ENCODE assay signal across 25 cellular contexts in the genomic region with DNA sequence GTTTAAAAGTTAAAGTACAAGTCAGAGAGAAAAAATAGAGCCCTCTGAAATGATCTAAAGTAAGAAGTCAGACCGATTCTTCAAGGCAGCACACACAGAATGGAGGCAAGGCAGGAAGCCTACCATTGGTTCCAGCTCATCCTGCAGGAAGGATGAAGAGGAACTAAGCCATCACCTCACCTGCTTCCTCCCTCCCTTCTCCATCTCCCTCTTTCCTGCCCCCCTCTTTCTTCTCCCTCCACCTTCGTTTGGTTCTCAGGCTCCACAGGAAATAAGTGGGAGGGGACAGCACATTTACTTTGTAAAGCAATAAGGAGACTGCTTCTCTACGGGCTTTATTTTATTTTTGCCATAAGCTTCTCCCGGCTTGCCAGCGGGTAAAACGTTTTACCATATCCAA.
"Had no signal": no experiment of that assay in that cellular context is flagged by ENCODE, and none has a peak within 500 bp of the region (broad histone marks: within the 10 kb centered on the region; RNA-seq: fewer than 3 reads in every experiment).

No MANE protein-coding gene starts in this region.

- H3K27me3 ChIP-seq: cardiac muscle cell had no signal

- H3K27me3 Mint-ChIP-seq: activated CD4-positive, alpha-beta T cell treated with anti-CD3 and anti-CD28 coated beads for 36 hours; activated CD4-positive, alpha-beta T cell treated with anti-CD3 and anti-CD28 coated beads, Interleukin-2, amount 10 ng/mL, durations not matched to agents 7 days and 5 days; activated naive CD4-positive, alpha-beta T cell treated with anti-CD3 and anti-CD28 coated beads, Interleukin-2, amount 10 ng/mL, durations not matched to agents 7 days and 5 days; activated T-cell treated with anti-CD3 and anti-CD28 coated beads, Interleukin-2, amount 50 U/mL, for 24 hours had no signal

- H3K4me2 ChIP-seq: PC-9 had no signal

- H3K4me3 Mint-ChIP-seq: activated CD4-positive, alpha-beta T cell treated with anti-CD3 and anti-CD28 coated beads for 36 hours; activated CD4-positive, alpha-beta T cell treated with anti-CD3 and anti-CD28 coated beads, Interleukin-2, amount 10 ng/mL, durations not matched to agents 7 days and 5 days; activated CD8-positive, alpha-beta T cell treated with anti-CD3 and anti-CD28 coated beads, Interleukin-2, amount 10 ng/mL, durations not matched to agents 7 days and 5 days; activated naive CD4-positive, alpha-beta T cell treated with anti-CD3 and anti-CD28 coated beads, Interleukin-2, amount 10 ng/mL, durations not matched to agents 7 days and 5 days; activated naive CD8-positive, alpha-beta T cell; activated naive CD8-positive, alpha-beta T cell treated with anti-CD3 and anti-CD28 coated beads, Interleukin-2, amount 50 U/mL, for 24 hours; activated T-cell treated with anti-CD3 and anti-CD28 coated beads, Interleukin-2, amount 50 U/mL, for 24 hours; central memory CD8-positive, alpha-beta T cell had no signal

- H2AFZ ChIP-seq: PC-9 had no signal

- H3K27ac ChIP-seq: cardiac muscle cell, RWPE1, SK-N-MC had no signal

- H3K36me3 ChIP-seq: cardiac muscle cell had no signal

- DNase-seq: activated CD4-positive, alpha-beta T cell treated with anti-CD3 and anti-CD28 coated beads for 36 hours; activated CD4-positive, alpha-beta T cell treated with anti-CD3 and anti-CD28 coated beads, Interleukin-2, amount 10 ng/mL, durations not matched to agents 7 days and 5 days; activated CD4-positive, alpha-beta T cell treated with anti-CD3 and anti-CD28 coated beads, Interleukin-2, amount 50 U/mL, for 48 hours; activated CD8-positive, alpha-beta T cell treated with anti-CD3 and anti-CD28 coated beads, Interleukin-2, amount 10 ng/mL, durations not matched to agents 7 days and 5 days; activated naive CD4-positive, alpha-beta T cell treated with anti-CD3 and anti-CD28 coated beads, Interleukin-2, amount 10 ng/mL, durations not matched to agents 7 days and 5 days; activated naive CD8-positive, alpha-beta T cell treated with anti-CD3 and anti-CD28 coated beads, Interleukin-2, amount 50 U/mL, for 24 hours; activated T-cell treated with anti-CD3 and anti-CD28 coated beads, Interleukin-2, amount 50 U/mL, for 24 hours; amniotic stem cell; aorta; NCI-H1105; NCI-H1436; NCI-H1694; NCI-H1930; NCI-H345; NCI-H524 treated with DMSO at 0.1 percent for 48 hours; NCI-H748 treated with DMSO at 0.1 percent for 48 hours; NK-92 treated with Interleukin-12 subunit alpha and Interleukin-12 subunit beta, amount 100 ng/mL, for 24 hours; Right ventricle myocardium superior; T1000 had no signal

- H3K36me3 Mint-ChIP-seq: activated naive CD4-positive, alpha-beta T cell treated with anti-CD3 and anti-CD28 coated beads, Interleukin-2, amount 10 ng/mL, durations not matched to agents 7 days and 5 days; activated naive CD8-positive, alpha-beta T cell had no signal

- H3K4me3 ChIP-seq: cardiac muscle cell, PC-9, SK-N-MC had no signal

- H3K27ac Mint-ChIP-seq: activated CD4-positive, alpha-beta T cell treated with anti-CD3 and anti-CD28 coated beads for 36 hours; activated CD4-positive, alpha-beta T cell treated with anti-CD3 and anti-CD28 coated beads, Interleukin-2, amount 10 ng/mL, durations not matched to agents 7 days and 5 days; activated CD8-positive, alpha-beta T cell treated with anti-CD3 and anti-CD28 coated beads, Interleukin-2, amount 10 ng/mL, durations not matched to agents 7 days and 5 days; activated naive CD4-positive, alpha-beta T cell treated with anti-CD3 and anti-CD28 coated beads, Interleukin-2, amount 10 ng/mL, durations not matched to agents 7 days and 5 days; activated naive CD8-positive, alpha-beta T cell; activated naive CD8-positive, alpha-beta T cell treated with anti-CD3 and anti-CD28 coated beads, Interleukin-2, amount 50 U/mL, for 24 hours; activated T-cell treated with anti-CD3 and anti-CD28 coated beads, Interleukin-2, amount 50 U/mL, for 24 hours had no signal

- H3K4me1 Mint-ChIP-seq: activated CD4-positive, alpha-beta T cell treated with anti-CD3 and anti-CD28 coated beads for 36 hours; activated CD4-positive, alpha-beta T cell treated with anti-CD3 and anti-CD28 coated beads, Interleukin-2, amount 10 ng/mL, durations not matched to agents 7 days and 5 days; activated naive CD4-positive, alpha-beta T cell treated with anti-CD3 and anti-CD28 coated beads, Interleukin-2, amount 10 ng/mL, durations not matched to agents 7 days and 5 days; activated naive CD8-positive, alpha-beta T cell treated with anti-CD3 and anti-CD28 coated beads, Interleukin-2, amount 50 U/mL, for 24 hours; central memory CD8-positive, alpha-beta T cell had no signal
